ENCODE assay signal across 27 cellular contexts in the genomic region with DNA sequence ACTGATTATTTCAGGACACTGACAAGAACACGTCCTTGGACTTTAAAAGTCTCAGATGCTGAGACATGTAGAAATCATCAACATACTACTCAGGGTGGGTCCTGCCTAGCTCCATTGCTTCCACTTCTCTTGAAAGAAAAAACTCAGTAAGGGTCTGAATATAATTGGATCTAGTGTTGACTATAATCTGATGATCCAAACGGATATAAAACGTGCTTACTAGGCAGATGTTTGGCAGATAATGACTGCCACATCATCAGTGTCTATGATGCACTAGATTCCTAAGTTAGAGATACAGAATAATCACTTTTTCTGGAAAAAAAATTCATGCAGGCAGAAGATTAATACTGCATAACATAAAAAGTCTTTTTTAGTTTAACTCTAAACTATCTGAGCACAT. TPM values are rescaled to one million over a fixed set of nuclear protein-coding genes. Genes with fewer than 3 reads are reported as not detected.
"Had no signal": no experiment of that assay in that cellular context is flagged by ENCODE, and none has a peak within 500 bp of the region (broad histone marks: within the 10 kb centered on the region; RNA-seq: fewer than 3 reads in every experiment).

No MANE protein-coding gene starts in this region.

- DNase-seq: activated CD4-positive, alpha-beta memory T cell treated with anti-CD3 and anti-CD28 coated beads, Interleukin-2, amount 10 ng/mL, durations not matched to agents 7 days and 5 days; activated CD4-positive, alpha-beta T cell treated with anti-CD3 and anti-CD28 coated beads for 1 hour; activated CD4-positive, alpha-beta T cell treated with anti-CD3 and anti-CD28 coated beads for 4 hours; activated CD4-positive, alpha-beta T cell treated with anti-CD3 and anti-CD28 coated beads, Interleukin-2, amount 10 ng/mL, durations not matched to agents 7 days and 5 days; activated CD4-positive, alpha-beta T cell treated with anti-CD3 and anti-CD28 coated beads, Interleukin-2, amount 50 U/mL, for 4 hours; activated CD8-positive, alpha-beta memory T cell treated with anti-CD3 and anti-CD28 coated beads, Interleukin-2, amount 50 U/mL, for 48 hours; activated gamma-delta T cell; activated naive CD4-positive, alpha-beta T cell; activated naive CD4-positive, alpha-beta T cell treated with anti-CD3 and anti-CD28 coated beads, Interleukin-2, amount 10 ng/mL, durations not matched to agents 7 days and 5 days; activated naive CD8-positive, alpha-beta T cell treated with anti-CD3 and anti-CD28 coated beads, Interleukin-2, amount 10 ng/mL, durations not matched to agents 7 days and 5 days; activated T-cell treated with anti-CD3 and anti-CD28 coated beads for 4 hours; activated T-cell treated with anti-CD3 and anti-CD28 coated beads, Interleukin-2, amount 50 U/mL, for 24 hours; activated T-cell treated with anti-CD3 and anti-CD28 coated beads, Interleukin-2, amount 50 U/mL, for 72 hours; central memory CD4-positive, alpha-beta T cell; dorsolateral prefrontal cortex; effector memory CD4-positive, alpha-beta T cell; endodermal cell; foreskin melanocyte; heart right ventricle; T-helper 2 cell had no signal

- H3K4me3 ChIP-seq: ascending aorta, breast epithelium, cardiac muscle cell, coronary artery, dorsolateral prefrontal cortex, gastroesophageal sphincter, heart right ventricle had no signal

- H3K27me3 ChIP-seq: ascending aorta, breast epithelium, cardiac muscle cell, dorsolateral prefrontal cortex, gastroesophageal sphincter, heart right ventricle had no signal

- H3K9me3 ChIP-seq: ascending aorta, breast epithelium, gastroesophageal sphincter, heart right ventricle had no signal

- H3K4me1 ChIP-seq: ascending aorta, breast epithelium, gastroesophageal sphincter had no signal

- H3K36me3 ChIP-seq: ascending aorta, breast epithelium, cardiac muscle cell, gastroesophageal sphincter, heart right ventricle had no signal

- H3K27ac ChIP-seq: ascending aorta, breast epithelium, cardiac muscle cell, coronary artery, gastroesophageal sphincter, VCaP had no signal

RNA-seq across cellular contexts. Expression of a gene that starts 21.6 kb away (rescaled TPM):
- total RNA-seq: activated CD4-positive, alpha-beta memory T cell treated with anti-CD3 and anti-CD28 coated beads, Interleukin-2, amount 10 ng/mL, durations not matched to agents 7 days and 5 days; activated CD4-positive, alpha-beta T cell treated with anti-CD3 and anti-CD28 coated beads, Interleukin-2, amount 10 ng/mL, durations not matched to agents 7 days and 5 days; activated naive CD8-positive, alpha-beta T cell treated with anti-CD3 and anti-CD28 coated beads, Interleukin-2, amount 10 ng/mL, durations not matched to agents 7 days and 5 days; activated T-cell treated with anti-CD3 and anti-CD28 coated beads, Interleukin-2, amount 50 U/mL, for 72 hours; T-helper 1 cell treated with Interleukin-12 subunit alpha and Interleukin-12 subunit beta and Interleukin-4 antibody, amounts not matched to agents 30 ng/mL and 1 ng/mL, for 36 hours had no signal
